8 cellular contexts compared by ENCODE assay signal in genomic region chr12:108193922-108194321, GRCh38.
DNase-seq lines count a peak whose midpoint lies in the region; ATAC-seq and TF ChIP-seq lines count a peak whose summit lies in the region.

No MANE protein-coding gene starts in this region.

- DNase-seq in AG20443 (ENCODE audit: low spot score) (peak; percentile 49), GM06990 (ENCODE audit: extremely low read depth, insufficient read length) (no peak), NCI-H2227 treated with DMSO at 0.1 percent for 48 hours (lab: John Stamatoyannopoulos, UW) (peak; percentile 48), brain microvascular endothelial cell (peak; percentile 5), medulla oblongata (ENCODE audit: extremely low spot score) (peak; percentile 44), NCI-H128 (lab: John Stamatoyannopoulos, UW; ENCODE audit: unreplicated experiment) (no peak)

- TF ChIP-seq CTCF in GM06990 (IDR thresholded peaks at IDR 0.05; ENCODE audit: insufficient read depth, low read length, poor library complexity, severe bottlenecking): peak; percentile 65
- TF ChIP-seq CTCF in brain microvascular endothelial cell (IDR thresholded peaks at IDR 0.05; ENCODE audit: low read depth, low read length, missing control alignments): peak; percentile 59

- in situ Hi-C loops in brain microvascular endothelial cell (cut with HindIII; ENCODE audit: low pct_ligation_motif_present, low sequenced_read_pairs): no loop called here

- H3K27me3 ChIP-seq in GM06990 (replicated peaks; ENCODE audit: control insufficient read depth, insufficient read depth, low read length) (peaks cover 2% of the 10 kb centered on the region; the same call in 1 of the 2 replicates), brain microvascular endothelial cell (replicated peaks) (no peaks in the 10 kb centered on the region)

- ATAC-seq in GM18517 (IDR thresholded peaks at IDR 0.05; ENCODE audit: unreplicated experiment): no peak
- no peak for ATAC-seq in HG02610 (IDR thresholded peaks at IDR 0.05; ENCODE audit: unreplicated experiment)

- H3K36me3 ChIP-seq in GM06990 (ENCODE audit: control insufficient read depth, insufficient read depth, low read length) (no peaks in the 10 kb centered on the region), brain microvascular endothelial cell (replicated peaks) (no peaks in the 10 kb centered on the region)

- no peak overlapping the region for H3K27ac ChIP-seq in brain microvascular endothelial cell

- H3K4me3 ChIP-seq in GM06990 (replicated peaks; ENCODE audit: low read depth, low read length) (no peak overlapping the region), brain microvascular endothelial cell (ENCODE audit: low read depth, low read length) (no peak overlapping the region)

Comparison
In these comparisons a context has a peak if more than half of its experiments do, and no peak if none do; other contexts are left out.
1. DNase-seq: peak in AG20443 (single experiment), NCI-H2227 treated with DMSO at 0.1 percent for 48 hours (single experiment), brain microvascular endothelial cell (single experiment) and medulla oblongata (single experiment); none in GM06990 (single experiment) and NCI-H128 (single experiment).